Comparison of ENCODE assay signal across 11 cellular contexts in genomic region chr1:43930168-43930948, GRCh38. TPM values are rescaled to one million over a fixed set of nuclear protein-coding genes. Genes with fewer than 3 reads are reported as not detected.
DNase-seq lines count a peak whose midpoint lies in the region; TF ChIP-seq lines count a peak whose summit lies in the region.
"Had no signal": no experiment of that assay in that cellular context is flagged by ENCODE, and none has a peak within 500 bp of the region (broad histone marks: within the 10 kb centered on the region; RNA-seq: fewer than 3 reads in every experiment).

No MANE protein-coding gene starts in this region.

- H3K4me2 ChIP-seq in neural progenitor cell: no peak overlapping the region

- H3K9me3 ChIP-seq in HUES48 (ENCODE audit: control insufficient read depth, insufficient read depth, low read length) (no peaks in the 10 kb centered on the region), neural progenitor cell (ENCODE audit: low read depth) (no peaks in the 10 kb centered on the region), testis (no peaks in the 10 kb centered on the region)

- H3K27ac ChIP-seq in HUES48 (ENCODE audit: low read depth, low read length) (peak overlapping the region; percentile 67), neural progenitor cell (no peak overlapping the region), testis (no peak overlapping the region)

- peaks cover 12% of the 10 kb centered on the region for H3K27me3 Mint-ChIP-seq in brain
- H3K27me3 Mint-ChIP-seq in neural progenitor cell (ENCODE audit: insufficient read depth, low read depth): peaks cover 9% of the 10 kb centered on the region

- peaks cover 9% of the 10 kb centered on the region for H3K27me3 ChIP-seq in HUES48 (ENCODE audit: control insufficient read depth, insufficient read depth, low read length)
- H3K27me3 ChIP-seq in neural progenitor cell: peaks cover 32% of the 10 kb centered on the region
- H3K27me3 ChIP-seq in testis: no peaks in the 10 kb centered on the region

- H3K9me3 Mint-ChIP-seq in brain (no peaks in the 10 kb centered on the region), neural progenitor cell (no peaks in the 10 kb centered on the region)
- H3K9me3 Mint-ChIP-seq: CD4-positive, alpha-beta memory T cell; T-helper 1 cell treated with Interleukin-12 subunit alpha and Interleukin-12 subunit beta and Interleukin-4 antibody, amounts not matched to agents 30 μg/mL and 1 μg/mL, for 36 hours had no signal

- no peaks in the 10 kb centered on the region for H3K36me3 ChIP-seq in HUES48 (ENCODE audit: control insufficient read depth, insufficient read depth, low read length)
- H3K36me3 ChIP-seq in neural progenitor cell: no peaks in the 10 kb centered on the region
- H3K36me3 ChIP-seq in testis (ENCODE audit: low read depth, missing control alignments): no peaks in the 10 kb centered on the region

- H3K36me3 Mint-ChIP-seq in brain (peaks cover 27% of the 10 kb centered on the region), neural progenitor cell (peaks cover 21% of the 10 kb centered on the region)

- peaks cover 26% of the 10 kb centered on the region for H4K20me1 ChIP-seq in neural progenitor cell (ENCODE audit: low read depth)

- H3K4me3 ChIP-seq in HUES48 (ENCODE audit: low read depth, low read length) (no peak overlapping the region), neural progenitor cell (no peak overlapping the region), testis (no peak overlapping the region)

- H3K4me3 Mint-ChIP-seq in brain: no peak overlapping the region
- H3K4me3 Mint-ChIP-seq in neural progenitor cell: no peak overlapping the region
- H3K4me3 Mint-ChIP-seq: T-helper 1 cell treated with Interleukin-12 subunit alpha and Interleukin-12 subunit beta and Interleukin-4 antibody, amounts not matched to agents 30 μg/mL and 1 μg/mL, for 36 hours had no signal

- TF ChIP-seq POLR2A in testis (IDR thresholded peaks at IDR 0.05): no peak

- H3K27ac Mint-ChIP-seq in brain (no peak overlapping the region), neural progenitor cell (no peak overlapping the region)
- H3K27ac Mint-ChIP-seq: T-helper 1 cell treated with Interleukin-12 subunit alpha and Interleukin-12 subunit beta and Interleukin-4 antibody, amounts not matched to agents 30 μg/mL and 1 μg/mL, for 36 hours had no signal

- H3K4me1 Mint-ChIP-seq in brain: peaks cover 27% of the 10 kb centered on the region
- peaks cover 29% of the 10 kb centered on the region for H3K4me1 Mint-ChIP-seq in neural progenitor cell

- no peak overlapping the region for H2AFZ ChIP-seq in neural progenitor cell (replicated peaks)

- peaks cover 26% of the 10 kb centered on the region for H3F3A ChIP-seq in neural progenitor cell (ENCODE audit: low read depth)

- TF ChIP-seq CTCF in brain (conservative IDR thresholded peaks at IDR 0.05) (peak; percentile 31 to 56), neural progenitor cell (IDR thresholded peaks at IDR 0.05) (peak; percentile 59), testis (IDR thresholded peaks at IDR 0.05) (peak in 1 of 3 experiments; percentile 22)

- peak; percentile 48 for DNase-seq in NCI-H748 (lab: John Stamatoyannopoulos, UW; ENCODE audit: unreplicated experiment)
- DNase-seq in NCI-H748 treated with DMSO at 0.1 percent for 48 hours (lab: John Stamatoyannopoulos, UW): no peak
- DNase-seq in neural progenitor cell (ENCODE audit: low spot score): peak; percentile 52
- no peak for DNase-seq in inferior parietal cortex (ENCODE audit: extremely low spot score)
- DNase-seq in testis: no peak
- no peak for DNase-seq in NCI-H1048 (lab: John Stamatoyannopoulos, UW)
- DNase-seq: CD4-positive, alpha-beta memory T cell; retina had no signal

- no peak overlapping the region for H3K9ac ChIP-seq in HUES48 (ENCODE audit: low read depth, low read length)
- no peak overlapping the region for H3K9ac ChIP-seq in neural progenitor cell

- intact Hi-C loops in testis (cut with DNase I; ENCODE audit: low total_unique reads): loop anchor here (10.0 kb wide), 1 partner anchor 396 kb away; the partner anchor contains the start of gene PTPRF

- H3K4me1 ChIP-seq in HUES48 (ENCODE audit: control insufficient read depth, insufficient read depth, low read length): peaks cover 32% of the 10 kb centered on the region
- H3K4me1 ChIP-seq in neural progenitor cell: peaks cover 19% of the 10 kb centered on the region
- peaks cover 12% of the 10 kb centered on the region for H3K4me1 ChIP-seq in testis

- no peaks in the 10 kb centered on the region for H3K79me2 ChIP-seq in neural progenitor cell (ENCODE audit: low read depth)

- WGBS in testis, 2 donors: 94% methylated on average over 9 to 10 of the region's 10 CpGs

RNA-seq across cellular contexts. Expression of gene ARTN, which starts 3.2 kb away (rescaled TPM):
- polyA plus RNA-seq in brain (ENCODE audit: insufficient read depth, low read depth, low replicate concordance): 1.2 TPM
- total RNA-seq in neural progenitor cell (ENCODE audit: low replicate concordance): 2.9 and 4.1 TPM in 2 replicates
- 1 to 10 TPM; 1.6 to 5.4 TPM for total RNA-seq in testis
- polyA plus RNA-seq in testis (ENCODE audit: insufficient read depth, low read depth, low replicate concordance): 1.9 TPM
- polyA plus RNA-seq: CD4-positive, alpha-beta memory T cell had no signal

RNA-seq across cellular contexts. Expression of gene IPO13, which starts 16.4 kb away (rescaled TPM):
- polyA plus RNA-seq in brain (ENCODE audit: insufficient read depth, low read depth, low replicate concordance) (99.2 TPM), testis (ENCODE audit: insufficient read depth, low read depth, low replicate concordance) (138 TPM)
- total RNA-seq in neural progenitor cell (ENCODE audit: low replicate concordance) (7.2 and 13.2 TPM in 2 replicates), testis (10 to 100 TPM; 67.3 to 77.0 TPM)

RNA-seq across cellular contexts. Expression of gene DPH2, which starts 39.5 kb away (rescaled TPM):
- polyA plus RNA-seq in brain (ENCODE audit: insufficient read depth, low read depth, low replicate concordance): 27.6 TPM
- 9.5 and 20.0 TPM in 2 replicates for total RNA-seq in neural progenitor cell (ENCODE audit: low replicate concordance)
- total RNA-seq in testis: 10 to 100 TPM; 39.4 to 44.7 TPM
- polyA plus RNA-seq in testis (ENCODE audit: insufficient read depth, low read depth, low replicate concordance): 27.6 TPM

RNA-seq across cellular contexts. Expression of gene ATP6V0B, which starts 44.4 kb away (rescaled TPM):
- polyA plus RNA-seq in brain (ENCODE audit: insufficient read depth, low read depth, low replicate concordance) (273 TPM), testis (ENCODE audit: insufficient read depth, low read depth, low replicate concordance) (102 TPM)
- total RNA-seq in neural progenitor cell (ENCODE audit: low replicate concordance) (39.2 and 71.2 TPM in 2 replicates), testis (100 to 1,000 TPM; 173 to 222 TPM)

RNA-seq across cellular contexts. Expression of gene B4GALT2, which starts 48.7 kb away (rescaled TPM):
- polyA plus RNA-seq in brain (ENCODE audit: insufficient read depth, low read depth, low replicate concordance): 91.9 TPM
- total RNA-seq in neural progenitor cell (ENCODE audit: low replicate concordance): 23.7 and 96.3 TPM in 2 replicates
- total RNA-seq in testis: 10 to 100 TPM; 40.9 to 65.9 TPM
- 47.7 TPM for polyA plus RNA-seq in testis (ENCODE audit: insufficient read depth, low read depth, low replicate concordance)

Comparison
In these comparisons a context has a peak if more than half of its experiments do, and no peak if none do; other contexts are left out.
1. DNase-seq: peak in NCI-H748 (single experiment) and neural progenitor cell (single experiment); none in NCI-H748 treated with DMSO at 0.1 percent for 48 hours (single experiment), inferior parietal cortex (single experiment), testis (single experiment) and NCI-H1048 (single experiment).